In genomic region chrX:3919683-3920423, GRCh38 we compare ENCODE assay signal across 8 cellular contexts.
DNase-seq lines count a peak whose midpoint lies in the region; ATAC-seq, FAIRE-seq and TF ChIP-seq lines count a peak whose summit lies in the region.
"Not testable (repeated sequence)": the region's sequence is repeated elsewhere in the genome, so short reads cannot be mapped to it uniquely, and the experiment has no call there.

No MANE protein-coding gene starts in this region.

- POLR2A ChIA-PET in HepG2 (lab: Yijun Ruan, JAX) = not testable (repeated sequence)

- H2AFZ ChIP-seq in DND-41 (ENCODE audit: low read depth, low read length); HepG2 (ENCODE audit: low read length): not testable (repeated sequence)

- H3K36me3 Mint-ChIP-seq in activated T-cell treated with anti-CD3 and anti-CD28 coated beads, Interleukin-2, amount 50 U/mL, for 72 hours (ENCODE audit: insufficient read depth in 2 of 2) = not testable (repeated sequence)

- not testable (repeated sequence) for TF ChIP-seq POLR2A in HepG2 (IDR thresholded peaks at IDR 0.05; ENCODE audit: insufficient read depth in 1 of 2, low read depth in 2 of 2, low read length in 2 of 2)

- not testable (repeated sequence) for H3K36me3 ChIP-seq in DND-41 (ENCODE audit: insufficient read depth, low read length); HepG2 (replicated peaks in 1 of 2; ENCODE audit: control insufficient read depth in 1 of 2, insufficient read depth in 2 of 2, low read length in 2 of 2)

- not testable (repeated sequence) for BruUV-seq in HepG2 (replicated peaks; lab: Mats Ljungman, UMichigan)

- not testable (repeated sequence) for H3K9ac ChIP-seq in DND-41 (ENCODE audit: low read depth, low read length); HepG2 (ENCODE audit: insufficient read depth, low read depth, low read length)

- ATAC-seq in DND-41 (ENCODE audit: insufficient read depth, low read depth) (peak; percentile 25; the same call in 2 of the 3 replicates), GM19043 (IDR thresholded peaks at IDR 0.05; ENCODE audit: low read depth, unreplicated experiment) (peak; percentile 40), GM21423 (IDR thresholded peaks at IDR 0.05; ENCODE audit: unreplicated experiment) (peak; percentile 43), HG02588 (IDR thresholded peaks at IDR 0.05; ENCODE audit: unreplicated experiment) (peak; percentile 42), HG03025 (IDR thresholded peaks at IDR 0.05; ENCODE audit: low FRiP score, unreplicated experiment) (peak; percentile 57), HG03432 (IDR thresholded peaks at IDR 0.05; ENCODE audit: unreplicated experiment) (peak; percentile 49), HepG2 (peak; percentile 59)
- ATAC-seq in activated T-cell treated with anti-CD3 and anti-CD28 coated beads, Interleukin-2, amount 50 U/mL, for 72 hours (replicated peaks in 1 of 2) = peak; percentile 26 to 38

- not testable (repeated sequence) for H3K27me3 ChIP-seq in DND-41 (ENCODE audit: insufficient read depth, low read length, poor library complexity); HepG2 (ENCODE audit: control insufficient read depth in 1 of 2, insufficient read depth in 2 of 2, low read length in 2 of 2)

- no CpG with 5 or more reads among the region's 79 CpGs for WGBS in HepG2 (ENCODE audit: low lambda C conversion rate)

- H3K4me2 ChIP-seq in DND-41 (ENCODE audit: insufficient read depth, low read length); HepG2 (ENCODE audit: low read depth, low read length): not testable (repeated sequence)

- H3K4me1 ChIP-seq in DND-41 (ENCODE audit: insufficient read depth, low read length); HepG2 (ENCODE audit: insufficient read depth, low read length): not testable (repeated sequence)

- TF ChIP-seq CTCF in DND-41 (IDR thresholded peaks at IDR 0.05; ENCODE audit: borderline replicate concordance, extremely low read depth, low read length, poor library complexity, severe bottlenecking); HepG2 (CRISPR knock-in tag; IDR thresholded peaks at IDR 0.05): not testable (repeated sequence)

- H3K9me3 Mint-ChIP-seq in activated T-cell treated with anti-CD3 and anti-CD28 coated beads, Interleukin-2, amount 50 U/mL, for 72 hours = not testable (repeated sequence)

- TF ChIP-seq RAD21 in HepG2 (CRISPR knock-in tag; IDR thresholded peaks at IDR 0.05) = not testable (repeated sequence)

- not testable (repeated sequence) for TF ChIP-seq EP300 in HepG2 (IDR thresholded peaks at IDR 0.05; ENCODE audit: low read depth in 2 of 2, low read length in 2 of 2); HepG2 (CRISPR knock-in tag; IDR thresholded peaks at IDR 0.05; ENCODE audit: borderline replicate concordance)

- H3K27me3 Mint-ChIP-seq in activated T-cell treated with anti-CD3 and anti-CD28 coated beads, Interleukin-2, amount 50 U/mL, for 72 hours (ENCODE audit: low read depth) = not testable (repeated sequence)

- not testable (repeated sequence) for H3K4me3 Mint-ChIP-seq in activated T-cell treated with anti-CD3 and anti-CD28 coated beads, Interleukin-2, amount 50 U/mL, for 72 hours

- H3K4me1 Mint-ChIP-seq in activated T-cell treated with anti-CD3 and anti-CD28 coated beads, Interleukin-2, amount 50 U/mL, for 72 hours (ENCODE audit: low read depth) = not testable (repeated sequence)

- CTCF ChIA-PET in HepG2 (lab: Yijun Ruan, JAX; ENCODE audit: low intra/inter-chr PET ratio, low total read pairs) = not testable (repeated sequence)

- not testable (repeated sequence) for H3K27ac ChIP-seq in DND-41 (ENCODE audit: low read length); HepG2 (ENCODE audit: extremely low read length, insufficient read depth, low read length)

- H3K4me3 ChIP-seq in DND-41 (ENCODE audit: low read depth in 1 of 2, low read length in 2 of 2); HepG2 (replicated peaks in 1 of 3; ENCODE audit: insufficient read depth in 1 of 3, low read depth in 2 of 3, low read length in 3 of 3): not testable (repeated sequence)

- H3K9me3 ChIP-seq in DND-41 (ENCODE audit: insufficient read depth, low read length, severe bottlenecking); HepG2 (ENCODE audit: low read length): not testable (repeated sequence)

- H3K79me2 ChIP-seq in DND-41 (ENCODE audit: insufficient read depth, low read length); HepG2 (ENCODE audit: insufficient read depth, low read length): not testable (repeated sequence)

- in situ Hi-C loops in HepG2 (cut with HindIII; ENCODE audit: extremely low pct_ligation_motif_present, low pct_unique_long_range_greater_than_20kb) = not testable (repeated sequence)

- not testable (repeated sequence) for FAIRE-seq in HepG2 (lab: Jason Lieb, UNC)

- not testable (repeated sequence) for H4K20me1 ChIP-seq in DND-41 (ENCODE audit: insufficient read depth, low read length); HepG2 (ENCODE audit: insufficient read depth, low read length)

- intact Hi-C loops in HepG2 (cut with micrococcal nuclease; ENCODE audit: unreplicated experiment) = not testable (repeated sequence)

- not testable (repeated sequence) for H3K27ac Mint-ChIP-seq in activated T-cell treated with anti-CD3 and anti-CD28 coated beads, Interleukin-2, amount 50 U/mL, for 72 hours

- not testable (repeated sequence) for DNase-seq in DND-41; activated T-cell treated with anti-CD3 and anti-CD28 coated beads, Interleukin-2, amount 50 U/mL, for 72 hours; HepG2 (ENCODE audit: low spot score)
